ENCODE assay signal across 35 cellular contexts in the genomic region with DNA sequence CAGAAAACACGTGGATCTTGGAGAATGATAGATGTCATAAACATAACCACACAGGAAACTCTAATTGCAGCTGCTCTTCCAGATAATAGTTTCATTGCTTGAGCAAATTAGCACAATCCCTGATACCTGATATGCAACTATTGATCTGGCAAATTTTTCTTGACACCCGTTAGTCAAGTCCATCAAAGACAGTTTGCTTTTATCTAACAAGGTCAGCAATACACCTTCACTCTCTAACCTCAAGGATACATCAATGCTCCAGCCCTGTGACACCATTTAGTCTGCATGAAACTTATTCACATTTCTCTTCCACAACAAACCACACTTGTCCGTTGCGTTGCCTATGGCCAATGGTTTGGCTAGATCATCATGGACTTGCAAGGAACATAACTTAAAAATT. TPM values are rescaled to one million over a fixed set of nuclear protein-coding genes. Genes with fewer than 3 reads are reported as not detected.
"Had no signal": no experiment of that assay in that cellular context is flagged by ENCODE, and none has a peak within 500 bp of the region (broad histone marks: within the 10 kb centered on the region; RNA-seq: fewer than 3 reads in every experiment).

No MANE protein-coding gene starts in this region.

- DNase-seq: activated B cell treated with CpG ODN at 0.5 μM for 24 hours; activated CD4-positive, alpha-beta memory T cell treated with anti-CD3 and anti-CD28 coated beads for 36 hours; activated CD4-positive, alpha-beta T cell treated with anti-CD3 and anti-CD28 coated beads for 4 hours; activated CD4-positive, alpha-beta T cell treated with anti-CD3 and anti-CD28 coated beads, Interleukin-2, amount 10 ng/mL, durations not matched to agents 24 days and 14 days; activated CD4-positive, alpha-beta T cell treated with anti-CD3 and anti-CD28 coated beads, Interleukin-2, amount 50 U/mL, for 1 hour; activated CD4-positive, alpha-beta T cell treated with anti-CD3 and anti-CD28 coated beads, Interleukin-2, amount 50 U/mL, for 4 hours; activated CD4-positive, CD25-positive, alpha-beta regulatory T cell treated with anti-CD3 and anti-CD28 coated beads, Interleukin-2, amount 50 U/mL, for 72 hours; activated CD8-positive, alpha-beta memory T cell treated with anti-CD3 and anti-CD28 coated beads, Interleukin-2, amount 50 U/mL, for 4 hours; activated CD8-positive, alpha-beta T cell treated with anti-CD3 and anti-CD28 coated beads for 36 hours; activated effector memory CD4-positive, alpha-beta T cell treated with anti-CD3 and anti-CD28 coated beads, Interleukin-2, amount 50 U/mL, for 16 hours; activated gamma-delta T cell treated with Interleukin-2 at 50 U/mL for 16 hours; activated naive CD4-positive, alpha-beta T cell; activated naive CD4-positive, alpha-beta T cell treated with anti-CD3 and anti-CD28 coated beads for 36 hours; activated naive CD4-positive, alpha-beta T cell treated with anti-CD3 and anti-CD28 coated beads, Interleukin-2, amount 50 U/mL, for 16 hours; activated naive CD8-positive, alpha-beta T cell treated with anti-CD3 and anti-CD28 coated beads for 36 hours; activated T-cell treated with anti-CD3 and anti-CD28 coated beads for 4 hours; activated T-cell treated with anti-CD3 and anti-CD28 coated beads, Interleukin-2, amount 50 U/mL, for 1 hour; activated T-cell treated with anti-CD3 and anti-CD28 coated beads, Interleukin-2, amount 50 U/mL, for 4 hours; activated T-cell treated with anti-CD3 and anti-CD28 coated beads, Interleukin-2, amount 50 U/mL, for 72 hours; adrenal gland; amygdala; anterior cingulate cortex; caudate nucleus; cerebellar nuclear complex; T-helper 2 cell; T-helper 9 cell had no signal

- H3K9me3 ChIP-seq: adrenal gland, ascending aorta had no signal

- H3K27me3 ChIP-seq: adrenal gland, ascending aorta, cardiac muscle cell had no signal

- H3K4me3 ChIP-seq: adrenal gland, ascending aorta, cardiac muscle cell had no signal

- H3K36me3 ChIP-seq: adrenal gland, ascending aorta, cardiac muscle cell had no signal

- H3K4me1 ChIP-seq: adrenal gland, ascending aorta had no signal

- ATAC-seq: activated CD8-positive, alpha-beta T cell treated with anti-CD3 and anti-CD28 coated beads for 36 hours; activated naive CD4-positive, alpha-beta T cell treated with anti-CD3 and anti-CD28 coated beads, Interleukin-2, amount 50 U/mL, for 72 hours; activated T-cell treated with anti-CD3 and anti-CD28 coated beads, Interleukin-2, amount 50 U/mL, for 4 hours; activated T-cell treated with anti-CD3 and anti-CD28 coated beads, Interleukin-2, amount 50 U/mL, for 72 hours; activated T-helper 17 cell treated with anti-CD3 and anti-CD28 coated beads, Interleukin-2, amount 50 U/mL, for 72 hours had no signal

- H3K27ac ChIP-seq: adrenal gland, ascending aorta, cardiac muscle cell, VCaP had no signal

RNA-seq across cellular contexts. Expression of a gene that starts 16.6 kb away (rescaled TPM):
- total RNA-seq: activated B cell treated with CpG ODN at 0.5 μM for 24 hours; activated CD4-positive, alpha-beta memory T cell treated with anti-CD3 and anti-CD28 coated beads for 36 hours; activated CD4-positive, alpha-beta T cell treated with anti-CD3 and anti-CD28 coated beads, Interleukin-2, amount 10 ng/mL, durations not matched to agents 24 days and 14 days; activated CD8-positive, alpha-beta memory T cell treated with anti-CD3 and anti-CD28 coated beads for 36 hours; activated CD8-positive, alpha-beta T cell treated with anti-CD3 and anti-CD28 coated beads for 36 hours; activated naive CD4-positive, alpha-beta T cell treated with anti-CD3 and anti-CD28 coated beads for 36 hours; activated naive CD4-positive, alpha-beta T cell treated with anti-CD3 and anti-CD28 coated beads, Interleukin-2, amount 50 U/mL, for 72 hours; activated naive CD8-positive, alpha-beta T cell treated with anti-CD3 and anti-CD28 coated beads for 36 hours; activated T-cell treated with anti-CD3 and anti-CD28 coated beads, Interleukin-2, amount 50 U/mL, for 4 hours; activated T-cell treated with anti-CD3 and anti-CD28 coated beads, Interleukin-2, amount 50 U/mL, for 72 hours; activated T-helper 1 cell treated with anti-CD3 and anti-CD28 coated beads, Interleukin-12 subunit alpha, Interleukin-12 subunit beta, Interleukin-2, Interleukin-4 antibody, amounts not matched to agents 30 ng/mL and 10 ng/mL and 1 ng/mL, durations not matched to agents 14 hours and 24 hours and 36 hours; activated T-helper 17 cell treated with anti-CD3 and anti-CD28 coated beads, Interleukin-2, amount 50 U/mL, for 72 hours; adrenal gland; ascending aorta; bronchial epithelial cell; chondrocyte had no signal

RNA-seq across cellular contexts. Expression of a gene that starts 36.1 kb away (rescaled TPM):
- total RNA-seq: activated B cell treated with CpG ODN at 0.5 μM for 24 hours; activated CD4-positive, alpha-beta T cell treated with anti-CD3 and anti-CD28 coated beads, Interleukin-2, amount 10 ng/mL, durations not matched to agents 24 days and 14 days; activated T-helper 1 cell treated with anti-CD3 and anti-CD28 coated beads, Interleukin-12 subunit alpha, Interleukin-12 subunit beta, Interleukin-2, Interleukin-4 antibody, amounts not matched to agents 30 ng/mL and 10 ng/mL and 1 ng/mL, durations not matched to agents 14 hours and 24 hours and 36 hours; adrenal gland; ascending aorta; bronchial epithelial cell; cardiac muscle cell; chondrocyte had no signal
